Comparison of ENCODE assay signal across 20 cellular contexts in the genomic region with DNA sequence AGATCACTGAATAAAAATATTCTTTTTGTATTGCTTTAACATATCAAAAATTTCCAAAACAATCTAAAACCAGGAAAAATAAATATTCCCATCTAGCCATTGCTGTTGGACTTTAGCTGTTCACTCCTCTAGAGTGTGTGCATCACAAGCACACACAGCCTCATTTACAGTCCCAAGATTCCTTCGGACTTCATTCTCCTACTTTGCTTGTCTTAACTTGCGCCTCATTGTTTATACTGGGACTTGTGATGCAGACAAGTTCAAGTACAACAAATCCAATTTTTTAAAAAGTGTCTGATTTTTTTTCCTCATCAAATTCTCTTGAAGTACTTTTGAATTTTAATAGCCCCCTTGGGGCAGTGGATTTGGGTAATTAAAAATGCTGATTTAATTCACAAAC. TPM values are rescaled to one million over a fixed set of nuclear protein-coding genes. Genes with fewer than 3 reads are reported as not detected.
"Had no signal": no experiment of that assay in that cellular context is flagged by ENCODE, and none has a peak within 500 bp of the region (broad histone marks: within the 10 kb centered on the region; RNA-seq: fewer than 3 reads in every experiment).

No MANE protein-coding gene starts in this region.

- H3K9me3 ChIP-seq: esophagus muscularis mucosa, gastrocnemius medialis, heart right ventricle, left lung, lower lobe of right lung had no signal

- H3K27me3 ChIP-seq: esophagus muscularis mucosa, gastrocnemius medialis, heart right ventricle, left lung had no signal

- DNase-seq: dermis blood vessel endothelial cell; dorsolateral prefrontal cortex; effector CD4-positive, alpha-beta T cell; effector memory CD4-positive, alpha-beta T cell; foreskin melanocyte; gastrocnemius medialis; glutamatergic neuron; head of caudate nucleus; heart right ventricle; hippocampal formation; left cardiac atrium; left lung; left ventricle myocardium superior; lower lobe of right lung; mesendoderm; midbrain; naive thymus-derived CD4-positive, alpha-beta T cell had no signal

- H3K36me3 ChIP-seq: esophagus muscularis mucosa, gastrocnemius medialis, heart right ventricle, left lung, lower lobe of right lung had no signal

- H3K4me1 ChIP-seq: esophagus muscularis mucosa, gastrocnemius medialis, heart right ventricle, left lung, lower lobe of right lung had no signal

- H3K27ac ChIP-seq: coronary artery, dorsolateral prefrontal cortex, esophagus muscularis mucosa, gastrocnemius medialis, heart right ventricle, left lung, lower lobe of right lung had no signal

- H3K4me3 ChIP-seq: coronary artery, dorsolateral prefrontal cortex, esophagus muscularis mucosa, gastrocnemius medialis, heart right ventricle, left lung, lower lobe of right lung had no signal

- ATAC-seq: gastrocnemius medialis; heart right ventricle; left cardiac atrium; left lung; left ventricle myocardium superior; lower lobe of right lung; naive thymus-derived CD4-positive, alpha-beta T cell had no signal

RNA-seq across cellular contexts. Expression of gene TLL1, which starts 55.6 kb away (rescaled TPM):
- total RNA-seq: mononuclear cell; naive thymus-derived CD4-positive, alpha-beta T cell had no signal
- polyA plus RNA-seq: naive thymus-derived CD4-positive, alpha-beta T cell had no signal
